ENCODE assay signal across 21 cellular contexts in genomic region chr7:105204520-105204919, GRCh38.
"Had no signal": no experiment of that assay in that cellular context is flagged by ENCODE, and none has a peak within 500 bp of the region (broad histone marks: within the 10 kb centered on the region; RNA-seq: fewer than 3 reads in every experiment).

No MANE protein-coding gene starts in this region.

- H3K4me3 Mint-ChIP-seq: dendritic cell treated with granulocyte-macrophage colony-stimulating factor and Interleukin-4, amounts not matched to agents 40 ng/mL and 50 ng/mL, for 4 days; nephron progenitor cell; stimulated activated memory B cell treated with anti-CD40 and anti-IgM and Interleukin-4, amounts not matched to agents 10 μg/mL and 1 μg/mL and 100 μg/mL, for 72 hours had no signal

- H3K27ac Mint-ChIP-seq: dendritic cell treated with granulocyte-macrophage colony-stimulating factor and Interleukin-4, amounts not matched to agents 40 ng/mL and 50 ng/mL, for 4 days; nephron progenitor cell; stimulated activated memory B cell treated with anti-CD40 and anti-IgM and Interleukin-4, amounts not matched to agents 10 μg/mL and 1 μg/mL and 100 μg/mL, for 72 hours had no signal

- H3K27ac ChIP-seq: esophagus squamous epithelium, heart left ventricle, parathyroid adenoma, psoas muscle, right lobe of liver, spleen, suprapubic skin, tibial artery, upper lobe of left lung, uterus had no signal

- ATAC-seq: heart left ventricle; naive thymus-derived CD4-positive, alpha-beta T cell; right lobe of liver; stimulated activated memory B cell treated with anti-CD40 and anti-IgM and Interleukin-4, amounts not matched to agents 10 μg/mL and 1 μg/mL and 100 μg/mL, for 72 hours had no signal

- DNase-seq: esophagus squamous epithelium; foreskin fibroblast; heart left ventricle; hippocampal formation; mesendoderm; naive thymus-derived CD4-positive, alpha-beta T cell; nephron progenitor cell; psoas muscle; retina; right lobe of liver; spleen; stimulated activated CD4-positive, alpha-beta T cell treated with anti-CD3 and anti-CD28 coated beads, Interleukin-15, amount 100 ng/mL, for 24 hours; stimulated activated CD4-positive, alpha-beta T cell treated with anti-CD3 and anti-CD28 coated beads, Interleukin-1b, Interleukin-23, amount 100 ng/mL, for 48 hours; stimulated activated CD4-positive, alpha-beta T cell treated with anti-CD3 and anti-CD28 coated beads, Interleukin-4, amount 100 ng/mL, for 24 hours; tibial artery; upper lobe of left lung; uterus had no signal

- H3K27me3 Mint-ChIP-seq: dendritic cell treated with granulocyte-macrophage colony-stimulating factor and Interleukin-4, amounts not matched to agents 40 ng/mL and 50 ng/mL, for 4 days; naive thymus-derived CD4-positive, alpha-beta T cell; stimulated activated memory B cell treated with anti-CD40 and anti-IgM and Interleukin-4, amounts not matched to agents 10 μg/mL and 1 μg/mL and 100 μg/mL, for 72 hours had no signal

- H3K9me3 Mint-ChIP-seq: dendritic cell treated with granulocyte-macrophage colony-stimulating factor and Interleukin-4, amounts not matched to agents 40 ng/mL and 50 ng/mL, for 4 days; naive thymus-derived CD4-positive, alpha-beta T cell; nephron progenitor cell; stimulated activated memory B cell treated with anti-CD40 and anti-IgM and Interleukin-4, amounts not matched to agents 10 μg/mL and 1 μg/mL and 100 μg/mL, for 72 hours had no signal
